1 cellular context compared by ENCODE assay signal in genomic region chr6:53301801-53302537, GRCh38.
TF ChIP-seq lines count a peak whose summit lies in the region.

No MANE protein-coding gene starts in this region.

TF ChIP-seq in HepG2, 621 proteins besides CTCF, POLR2A, EP300 and RAD21 (continued from another document and continues in another):
- TF ChIP-seq ZNF280B (CRISPR knock-in tag; IDR thresholded peaks at IDR 0.05; ENCODE audit: borderline replicate concordance), result no peak
- TF ChIP-seq PATZ1 (CRISPR knock-in tag; IDR thresholded peaks at IDR 0.05), result peak; percentile 69
- peak; percentile 68 for TF ChIP-seq FOXP4 (CRISPR knock-in tag; IDR thresholded peaks at IDR 0.05)
- peak; percentile 67; the same call in 1 of the 2 replicates for TF ChIP-seq ARNTL (CRISPR knock-in tag; IDR thresholded peaks at IDR 0.05)
- no peak for TF ChIP-seq CREB1 (IDR thresholded peaks at IDR 0.05)
- TF ChIP-seq CREB1 (CRISPR knock-in tag; IDR thresholded peaks at IDR 0.05), result peak; percentile 67
- no peak for TF ChIP-seq NFRKB (IDR thresholded peaks at IDR 0.05)
- no peak for TF ChIP-seq SOX6 (IDR thresholded peaks at IDR 0.05)
- TF ChIP-seq SOX6 (CRISPR knock-in tag; IDR thresholded peaks at IDR 0.05), result peak; percentile 95
- no peak for TF ChIP-seq TRIM24 (CRISPR knock-in tag; IDR thresholded peaks at IDR 0.05)
- no peak for TF ChIP-seq NFYB (CRISPR knock-in tag; IDR thresholded peaks at IDR 0.05)
- TF ChIP-seq SIX4 (CRISPR knock-in tag; IDR thresholded peaks at IDR 0.05), result 0 out of 2 replicates have a peak, but pooled peaks have one; percentile 33
- peak; percentile 72 for TF ChIP-seq HDAC2 (CRISPR knock-in tag; IDR thresholded peaks at IDR 0.05)
- TF ChIP-seq EEA1 (CRISPR knock-in tag; IDR thresholded peaks at IDR 0.05; ENCODE audit: borderline replicate concordance), result no peak
- no peak for TF ChIP-seq HMGA1 (CRISPR knock-in tag; conservative IDR thresholded peaks at IDR 0.05)
- TF ChIP-seq RXRB (CRISPR knock-in tag; IDR thresholded peaks at IDR 0.05; ENCODE audit: borderline replicate concordance), result peak; percentile 70; the same call in 1 of the 2 replicates
- peak; percentile 58; the same call in 1 of the 2 replicates for TF ChIP-seq TFAP4 (IDR thresholded peaks at IDR 0.05; ENCODE audit: borderline replicate concordance, low read depth)
- TF ChIP-seq ZNF746 (CRISPR knock-in tag; IDR thresholded peaks at IDR 0.05), result 0 out of 2 replicates have a peak, but pooled peaks have one; percentile 31
- peak; percentile 27; the same call in 1 of the 2 replicates for TF ChIP-seq KDM6A (CRISPR knock-in tag; IDR thresholded peaks at IDR 0.05; ENCODE audit: low read depth)
- TF ChIP-seq MED13 (CRISPR knock-in tag; IDR thresholded peaks at IDR 0.05), result no peak
- TF ChIP-seq MLX (CRISPR knock-in tag; IDR thresholded peaks at IDR 0.05), result peak; percentile 78
- peak; percentile 65; the same call in 1 of the 2 replicates for TF ChIP-seq ZNF614 (CRISPR knock-in tag; IDR thresholded peaks at IDR 0.05; ENCODE audit: borderline replicate concordance)
- no peak for TF ChIP-seq RFX3 (CRISPR knock-in tag; IDR thresholded peaks at IDR 0.05)
- no peak for TF ChIP-seq SNRNP70 (IDR thresholded peaks at IDR 0.05; ENCODE audit: low read depth, low read length)
- peak; percentile 61; the same call in 1 of the 2 replicates for TF ChIP-seq NFIC (IDR thresholded peaks at IDR 0.05; ENCODE audit: low read length)
- peak; percentile 30; the same call in 1 of the 2 replicates for TF ChIP-seq ZNF615 (CRISPR knock-in tag; IDR thresholded peaks at IDR 0.05; ENCODE audit: borderline replicate concordance)
- peak; percentile 63; the same call in 1 of the 2 replicates for TF ChIP-seq ZBTB7B (CRISPR knock-in tag; IDR thresholded peaks at IDR 0.05)
- TF ChIP-seq NR2F1 (CRISPR knock-in tag; IDR thresholded peaks at IDR 0.05), result peak; percentile 84 to 87
- no peak for TF ChIP-seq STAT6 (CRISPR knock-in tag; IDR thresholded peaks at IDR 0.05; ENCODE audit: borderline replicate concordance)
- TF ChIP-seq MYNN (CRISPR knock-in tag; IDR thresholded peaks at IDR 0.05; ENCODE audit: low read depth), result no peak
- peak; percentile 78 for TF ChIP-seq NR2C2 (CRISPR knock-in tag; IDR thresholded peaks at IDR 0.05; ENCODE audit: borderline replicate concordance)
- TF ChIP-seq CREBL2 (CRISPR knock-in tag; IDR thresholded peaks at IDR 0.05; ENCODE audit: borderline replicate concordance), result no peak
- peak; percentile 79; the same call in 1 of the 2 replicates for TF ChIP-seq ZNF205 (CRISPR knock-in tag; IDR thresholded peaks at IDR 0.05)
- no peak for TF ChIP-seq ZHX1 (CRISPR knock-in tag; IDR thresholded peaks at IDR 0.05; ENCODE audit: low read depth)
- TF ChIP-seq FOXA1 (IDR thresholded peaks at IDR 0.05), result 0 out of 2 replicates have a peak, but pooled peaks have one; percentile 37
- peak; percentile 96 for TF ChIP-seq FOXA1 (CRISPR knock-in tag; IDR thresholded peaks at IDR 0.05)
- TF ChIP-seq DNMT1 (CRISPR knock-in tag; IDR thresholded peaks at IDR 0.05), result no peak
- TF ChIP-seq ATF2 (CRISPR knock-in tag; IDR thresholded peaks at IDR 0.05), result 0 out of 2 replicates have a peak, but pooled peaks have one; percentile 21
- TF ChIP-seq ZNF362 (CRISPR knock-in tag; IDR thresholded peaks at IDR 0.05; ENCODE audit: borderline replicate concordance), result peak; percentile 82
- TF ChIP-seq NONO (IDR thresholded peaks at IDR 0.05), result no peak
- peak; percentile 63; the same call in 1 of the 2 replicates for TF ChIP-seq NONO (CRISPR knock-in tag; conservative IDR thresholded peaks at IDR 0.05)
